8 cellular contexts compared by ENCODE assay signal in the genomic region with DNA sequence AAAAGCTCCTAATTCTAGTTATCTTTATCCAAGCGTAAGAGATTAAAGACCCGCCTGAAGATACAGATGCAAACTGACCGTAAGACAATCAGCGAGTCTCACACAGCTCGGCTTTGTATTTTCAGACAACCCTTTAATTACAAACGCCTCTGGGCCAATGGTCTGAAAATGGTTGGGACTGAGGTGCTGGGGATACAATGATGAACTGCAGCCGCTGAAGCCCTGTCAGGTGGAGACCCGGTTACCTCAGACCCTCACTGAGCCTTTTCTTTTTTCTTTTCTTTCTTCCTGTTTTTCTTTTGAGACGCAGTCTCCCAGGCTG. TPM values are rescaled to one million over a fixed set of nuclear protein-coding genes. Genes with fewer than 3 reads are reported as not detected.
DNase-seq lines count a peak whose midpoint lies in the region; ATAC-seq lines count a peak whose summit lies in the region.

No MANE protein-coding gene starts in this region.

- peak overlapping the region; percentile 95 for H3K4me3 ChIP-seq in adipocyte (ENCODE audit: low read length)
- H3K4me3 ChIP-seq in iPS-11a (ENCODE audit: low read depth, low read length) = peak overlapping the region; percentile 82
- peak overlapping the region; percentile 95 to 97 (median 95) for H3K4me3 ChIP-seq in skeletal muscle tissue (ENCODE audit: low read length in 3 of 3)

- peaks cover 15% of the 10 kb centered on the region for H3K4me1 ChIP-seq in adipocyte (ENCODE audit: control insufficient read depth, insufficient read depth, low read length)
- peaks cover 10 to 15% (median 12%) of the 10 kb centered on the region in 3 donors for H3K4me1 ChIP-seq in skeletal muscle tissue (ENCODE audit: control insufficient read depth in 3 of 3, insufficient read depth in 3 of 3, low read length in 3 of 3)

- DNase-seq in DMS 273 treated with DMSO at 0.1 percent for 48 hours (lab: John Stamatoyannopoulos, UW) = peak; percentile 11
- peak; percentile 23 to 25 for DNase-seq in Kasumi-1 (lab: John Stamatoyannopoulos, UW)
- peak; percentile 20 for DNase-seq in adipocyte (ENCODE audit: low read depth)
- no peak for DNase-seq in NCI-H2029 (lab: John Stamatoyannopoulos, UW)
- DNase-seq in NCI-H2107 (lab: John Stamatoyannopoulos, UW) = no peak

- H3K27me3 ChIP-seq in adipocyte (replicated peaks; ENCODE audit: control insufficient read depth, insufficient read depth, low read length) (no peaks in the 10 kb centered on the region), skeletal muscle tissue (ENCODE audit: control insufficient read depth in 3 of 3, insufficient read depth in 3 of 3, low read length in 3 of 3) (no peaks in the 10 kb centered on the region)

- H3K9me3 ChIP-seq in adipocyte (ENCODE audit: control insufficient read depth, low read length) (no peaks in the 10 kb centered on the region), skeletal muscle tissue (ENCODE audit: control insufficient read depth in 3 of 3, low read length in 3 of 3) (no peaks in the 10 kb centered on the region)

- H3K27ac ChIP-seq in skeletal muscle tissue (ENCODE audit: low read depth, low read length) = peak overlapping the region; percentile 71

- H3K9ac ChIP-seq in adipocyte (ENCODE audit: low read length) (peak overlapping the region; percentile 86), skeletal muscle tissue (ENCODE audit: low read depth in 1 of 3, low read length in 3 of 3) (peak overlapping the region; percentile 80 to 86 (median 82))

- peaks cover 4% of the 10 kb centered on the region for H3K36me3 ChIP-seq in adipocyte (ENCODE audit: control insufficient read depth, insufficient read depth, low read length, severe bottlenecking)
- peaks cover 0 to 2% (median 0%) of the 10 kb centered on the region in 3 donors for H3K36me3 ChIP-seq in skeletal muscle tissue (ENCODE audit: control insufficient read depth in 3 of 3, insufficient read depth in 3 of 3, low read length in 3 of 3)

- peak; percentile 17 for ATAC-seq in GM19455 (IDR thresholded peaks at IDR 0.05; ENCODE audit: unreplicated experiment)

RNA-seq across cellular contexts. Expression of a gene that starts 0.7 kb away (rescaled TPM):
- 4.2 TPM for total RNA-seq in skeletal muscle tissue

Comparison
In these comparisons a context has a peak if more than half of its experiments do, and no peak if none do; other contexts are left out.
1. DNase-seq: peak in DMS 273 treated with DMSO at 0.1 percent for 48 hours (single experiment), Kasumi-1 (2 of 2) and adipocyte (single experiment); none in NCI-H2029 (single experiment) and NCI-H2107 (single experiment).
2. Peak in every context shown above with its lines, with median percentiles within 50 percentile points of each other: H3K4me3 ChIP-seq.